ENCODE assay signal across 16 cellular contexts in the genomic region with DNA sequence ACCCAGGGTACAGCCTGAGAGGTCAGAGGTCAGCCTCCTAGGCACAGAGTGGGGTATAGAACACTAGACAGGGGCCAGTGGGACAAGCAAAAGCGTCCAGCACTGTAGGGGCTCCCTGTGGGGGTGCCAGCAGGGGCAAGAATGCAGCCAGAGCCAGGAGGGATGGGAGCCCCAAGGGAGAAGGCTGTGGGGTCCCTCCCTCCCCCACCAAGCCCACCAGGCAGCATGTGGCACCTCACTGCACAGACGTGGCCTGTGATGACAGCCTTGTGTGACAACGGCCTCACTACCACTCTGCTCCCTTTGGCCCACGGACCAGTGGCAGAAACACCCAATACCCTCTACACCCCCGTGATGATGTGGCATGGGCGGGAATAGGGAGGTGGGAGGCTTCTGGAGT. TPM values are rescaled to one million over a fixed set of nuclear protein-coding genes. Genes with fewer than 3 reads are reported as not detected.
DNase-seq lines count a peak whose midpoint lies in the region; ATAC-seq and TF ChIP-seq lines count a peak whose summit lies in the region.
"Had no signal": no experiment of that assay in that cellular context is flagged by ENCODE, and none has a peak within 500 bp of the region (broad histone marks: within the 10 kb centered on the region; RNA-seq: fewer than 3 reads in every experiment).

No MANE protein-coding gene starts in this region.

- H3K4me2 ChIP-seq in PC-9: peak overlapping the region; percentile 41
- H3K4me2 ChIP-seq in neuronal stem cell (ENCODE audit: insufficient read depth, low read length, poor library complexity, severe bottlenecking): no peak overlapping the region

- H3K79me2 ChIP-seq in PC-9 (ENCODE audit: low read depth): peaks cover 21% of the 10 kb centered on the region

- H4K20me1 ChIP-seq in PC-9 (ENCODE audit: insufficient read depth): 0 out of 2 replicates have a peak, but pooled peaks cover 10% of the 10 kb centered on the region

- H3K27me3 ChIP-seq in PC-9 (ENCODE audit: insufficient read depth, low read depth): no peaks in the 10 kb centered on the region
- H3K27me3 ChIP-seq in neuronal stem cell (ENCODE audit: control insufficient read depth in 3 of 3, insufficient read depth in 3 of 3, low read depth in 1 of 3, low read length in 3 of 3): no peaks in the 10 kb centered on the region
- no peaks in the 10 kb centered on the region for H3K27me3 ChIP-seq in left lung

- peak overlapping the region; percentile 93 for H3K23ac ChIP-seq in neuronal stem cell (ENCODE audit: low read depth, low read length, poor library complexity)

- BruUV-seq in PC-9 (replicated peaks; lab: Mats Ljungman, UMichigan): no TSS peak

- no peak for TF ChIP-seq CTCF in PC-9 (conservative IDR thresholded peaks at IDR 0.05)
- no peak for TF ChIP-seq CTCF in left lung (IDR thresholded peaks at IDR 0.05)

- no peak overlapping the region for H2BK120ac ChIP-seq in neuronal stem cell (ENCODE audit: low read depth, low read length)

- no peak overlapping the region for H3K4me3 ChIP-seq in PC-9
- H3K4me3 ChIP-seq in neuronal stem cell (ENCODE audit: low read length in 2 of 2): no peak overlapping the region
- H3K4me3 ChIP-seq in left lung: no peak overlapping the region

- WGBS in neuronal stem cell (ENCODE audit: extremely low coverage in 2 of 2, insufficient read length in 2 of 2, insufficient replicate concordance in 1 of 2), 2 donors: no CpG with 5 or more reads among the region's 6 CpGs

- no peak overlapping the region for H3K4ac ChIP-seq in neuronal stem cell (ENCODE audit: low read length)

- no peak for DNase-seq in PC-9
- DNase-seq in neuronal stem cell (ENCODE audit: low spot score): no peak
- peak; percentile 73 for DNase-seq in posterior vena cava (ENCODE audit: low spot score)
- no peak for DNase-seq in activated T-cell treated with anti-CD3 and anti-CD28 coated beads, Interleukin-2, amount 50 U/mL, for 48 hours
- DNase-seq in left lung: no peak
- DNase-seq: C1 segment of cervical spinal cord; Calu3; CD4-positive, alpha-beta memory T cell; COR-L47; DMS53; DMS79 treated with DMSO at 0.1 percent for 48 hours; GF-D8; GOT3; H7; HCEC 1CT had no signal

- no peak overlapping the region for H2BK12ac ChIP-seq in neuronal stem cell (ENCODE audit: low read length)

- H3K18ac ChIP-seq in neuronal stem cell (ENCODE audit: low read length): no peak overlapping the region

- H4K91ac ChIP-seq in neuronal stem cell (ENCODE audit: low read depth, low read length, poor library complexity): no peak overlapping the region

- 0 out of 2 replicates have a peak, but pooled peaks cover 6% of the 10 kb centered on the region for H3K36me3 ChIP-seq in PC-9 (ENCODE audit: low read depth)
- H3K36me3 ChIP-seq in neuronal stem cell (replicated peaks in 1 of 2; ENCODE audit: control insufficient read depth in 2 of 2, insufficient read depth in 2 of 2, low read length in 2 of 2): peaks cover 20 to 65% of the 10 kb centered on the region in 2 donors
- H3K36me3 ChIP-seq in left lung: peaks cover 0 to 59% of the 10 kb centered on the region in 2 donors

- intact Hi-C loops in PC-9 (cut with micrococcal nuclease; ENCODE audit: unreplicated experiment) (no loop called here), posterior vena cava (cut with DNase I) (no loop called here), left lung (cut with DNase I) (no loop called here)

- peaks cover 5% of the 10 kb centered on the region; the same call in 1 of the 2 replicates for H3F3A ChIP-seq in PC-9 (ENCODE audit: insufficient read depth, low read depth)

- peak overlapping the region; percentile 68 for H3K27ac ChIP-seq in PC-9
- H3K27ac ChIP-seq in neuronal stem cell (replicated peaks; ENCODE audit: low read length): no peak overlapping the region
- H3K27ac ChIP-seq in left lung: no peak overlapping the region

- H3K79me1 ChIP-seq in neuronal stem cell (ENCODE audit: low read depth, low read length): peaks cover 5% of the 10 kb centered on the region

- ATAC-seq in left lung: no peak
- no peak for ATAC-seq in HG03342 (IDR thresholded peaks at IDR 0.05; ENCODE audit: unreplicated experiment)

- H2AK5ac ChIP-seq in neuronal stem cell (ENCODE audit: low read depth, low read length): no peak overlapping the region

- no peak overlapping the region for H3K9ac ChIP-seq in neuronal stem cell (ENCODE audit: low read depth, low read length, poor library complexity)

- POLR2A ChIA-PET in PC-9 (lab: Charles Lee; ENCODE audit: unreplicated experiment): no interaction called here

- H3K9me3 ChIP-seq in PC-9 (ENCODE audit: insufficient read depth, low read depth) (no peaks in the 10 kb centered on the region), neuronal stem cell (replicated peaks in 1 of 2; ENCODE audit: control insufficient read depth in 2 of 2, insufficient read depth in 1 of 2, low read depth in 1 of 2, low read length in 2 of 2) (peaks cover 0 to under 1% of the 10 kb centered on the region in 2 donors), left lung (no peaks in the 10 kb centered on the region)

- H2BK5ac ChIP-seq in neuronal stem cell (ENCODE audit: low read length): peak overlapping the region; percentile 29

- peaks cover 29% of the 10 kb centered on the region for H3K4me1 ChIP-seq in PC-9 (replicated peaks; ENCODE audit: insufficient read depth)
- H3K4me1 ChIP-seq in neuronal stem cell (ENCODE audit: control insufficient read depth in 2 of 2, insufficient read depth in 1 of 2, low read depth in 1 of 2, low read length in 2 of 2): no peaks in the 10 kb centered on the region
- H3K4me1 ChIP-seq in left lung: peaks cover 0 to 13% of the 10 kb centered on the region in 2 donors

- no peak overlapping the region for H2AFZ ChIP-seq in PC-9
- H2AFZ ChIP-seq in neuronal stem cell (ENCODE audit: low read length): no peak overlapping the region

- H2BK15ac ChIP-seq in neuronal stem cell (ENCODE audit: low read length): no peak overlapping the region

- H3K14ac ChIP-seq in neuronal stem cell (ENCODE audit: low read length): no peak overlapping the region

- H3K9me2 ChIP-seq in PC-9 (ENCODE audit: insufficient read depth): no peaks in the 10 kb centered on the region

- no peak overlapping the region for H4K8ac ChIP-seq in neuronal stem cell (ENCODE audit: low read depth, low read length)

- CTCF ChIA-PET in PC-9 (lab: Charles Lee): no interaction called here

RNA-seq across cellular contexts. Expression of a gene that starts 10.1 kb away (rescaled TPM):
- 23.5 and 28.8 TPM in 2 replicates for total RNA-seq in PC-9 (2021)
- polyA plus RNA-seq in neuronal stem cell (2013, experiment 1 of 2): 15.0 TPM
- polyA plus RNA-seq in neuronal stem cell (2013, experiment 2 of 2): 14.5 TPM
- total RNA-seq in posterior vena cava: 10 to 100 TPM; 12.6 to 19.3 TPM
- 10 to 100 TPM; 23.7 to 37.9 TPM for total RNA-seq in left lung

RNA-seq across cellular contexts. Expression of a gene that starts 10.2 kb away (rescaled TPM):
- total RNA-seq in PC-9 (2021): 60.0 and 73.1 TPM in 2 replicates
- 103 TPM for polyA plus RNA-seq in neuronal stem cell (2013, experiment 1 of 2)
- polyA plus RNA-seq in neuronal stem cell (2013, experiment 2 of 2): 101 TPM
- total RNA-seq in posterior vena cava: 10 to 100 TPM; 50.4 to 51.1 TPM
- total RNA-seq in left lung: 10 to 100 TPM; 64.2 to 80.3 TPM

RNA-seq across cellular contexts. Expression of a gene that starts 20.3 kb away (rescaled TPM):
- total RNA-seq in PC-9 (2021) (5.8 and 6.9 TPM in 2 replicates), posterior vena cava (1 to 10 TPM; 4.9 to 8.0 TPM), left lung (10 to 100 TPM in 1 of 2 donors, 1 to 10 TPM in 1; 7.6 to 12.4 TPM)
- polyA plus RNA-seq in neuronal stem cell (2013, experiment 1 of 2): 6.8 TPM
- 7.2 TPM for polyA plus RNA-seq in neuronal stem cell (2013, experiment 2 of 2)
